ENCODE assay signal across 8 cellular contexts in genomic region chrY:3006011-3006410, GRCh38.
A peak's percentile ranks its signal among the peaks of the same experiment; 100 is the strongest.
DNase-seq lines count a peak whose midpoint lies in the region; ATAC-seq, FAIRE-seq and TF ChIP-seq lines count a peak whose summit lies in the region.
"Not testable (repeated sequence)": the region's sequence is repeated elsewhere in the genome, so short reads cannot be mapped to it uniquely, and the experiment has no call there.

No MANE protein-coding gene starts in this region.

- intact Hi-C loops in activated B cell treated with CpG ODN at 0.5 μM for 24 hours (cut with micrococcal nuclease): not testable (repeated sequence)

- H3K27ac Mint-ChIP-seq in CD4-positive, CD25-positive, alpha-beta regulatory T cell: not testable (repeated sequence)
- H3K27ac Mint-ChIP-seq in activated B cell treated with CpG ODN at 0.5 μM for 24 hours: peak overlapping the region; percentile 93
- peak overlapping the region; percentile 35 for H3K27ac Mint-ChIP-seq in memory B cell

- FAIRE-seq in GM18507 (lab: Jason Lieb, UNC): peak; percentile 93
- not testable (repeated sequence) for FAIRE-seq in small intestine (lab: Jason Lieb, UNC)

- DNase-seq in CD4-positive, CD25-positive, alpha-beta regulatory T cell; GM18507 (ENCODE audit: extremely low spot score, insufficient read length, low read depth); activated B cell treated with CpG ODN at 0.5 μM for 24 hours; memory B cell (ENCODE audit: low spot score in 2 of 2): not testable (repeated sequence)
- DNase-seq in MV-4-11 (lab: John Stamatoyannopoulos, UW) (peak; percentile 83), SKM-1 treated with dmso at 0.1 percent for 144 hours (lab: John Stamatoyannopoulos, UW; ENCODE audit: unreplicated experiment) (peak; percentile 18), epithelial cell of proximal tubule (ENCODE audit: low read depth) (peak; percentile 13), small intestine (peak; percentile 44)

- peak overlapping the region in 1 of 4 donors; percentile 79 for H3K4me3 Mint-ChIP-seq in CD4-positive, CD25-positive, alpha-beta regulatory T cell
- peak overlapping the region; percentile 93 for H3K4me3 Mint-ChIP-seq in activated B cell treated with CpG ODN at 0.5 μM for 24 hours
- H3K4me3 Mint-ChIP-seq in memory B cell: peak overlapping the region; percentile 95

- CTCF ChIA-PET in activated B cell treated with CpG ODN at 0.5 μM for 24 hours (lab: Charles Lee): not testable (repeated sequence)

- H3K27ac ChIP-seq in CD4-positive, CD25-positive, alpha-beta regulatory T cell (ENCODE audit: insufficient read depth, low read length, poor library complexity, severe bottlenecking): not testable (repeated sequence)
- H3K27ac ChIP-seq in small intestine (ENCODE audit: low read depth in 1 of 2, low read length in 1 of 2): peak overlapping the region in 1 of 2 donors; percentile 44

- TF ChIP-seq CTCF in activated B cell treated with CpG ODN at 0.5 μM for 24 hours (IDR thresholded peaks at IDR 0.05); epithelial cell of proximal tubule (conservative IDR thresholded peaks at IDR 0.05; ENCODE audit: low read depth, low read length): not testable (repeated sequence)

- not testable (repeated sequence) for H3K36me3 ChIP-seq in CD4-positive, CD25-positive, alpha-beta regulatory T cell (ENCODE audit: control insufficient read depth, insufficient read depth, low read length); small intestine (ENCODE audit: control insufficient read depth in 2 of 2, insufficient read depth in 2 of 2, low read length in 2 of 2)

- not testable (repeated sequence) for ATAC-seq in CD4-positive, CD25-positive, alpha-beta regulatory T cell (ENCODE audit: low read depth in 2 of 2); activated B cell treated with CpG ODN at 0.5 μM for 24 hours (ENCODE audit: low read depth)
- ATAC-seq in memory B cell (ENCODE audit: low read depth): peak; percentile 16

- H3K36me3 Mint-ChIP-seq in CD4-positive, CD25-positive, alpha-beta regulatory T cell; memory B cell: not testable (repeated sequence)
- H3K36me3 Mint-ChIP-seq in activated B cell treated with CpG ODN at 0.5 μM for 24 hours (ENCODE audit: low read depth): peaks cover 19% of the 10 kb centered on the region

- not testable (repeated sequence) for H3K9me3 Mint-ChIP-seq in CD4-positive, CD25-positive, alpha-beta regulatory T cell; activated B cell treated with CpG ODN at 0.5 μM for 24 hours; memory B cell

- POLR2A ChIA-PET in activated B cell treated with CpG ODN at 0.5 μM for 24 hours (lab: Charles Lee): not testable (repeated sequence)

- H3K4me1 Mint-ChIP-seq in CD4-positive, CD25-positive, alpha-beta regulatory T cell: peaks cover 0 to 43% (median 19%) of the 10 kb centered on the region in 4 donors
- peaks cover 65% of the 10 kb centered on the region for H3K4me1 Mint-ChIP-seq in activated B cell treated with CpG ODN at 0.5 μM for 24 hours
- H3K4me1 Mint-ChIP-seq in memory B cell: peaks cover 29% of the 10 kb centered on the region

- not testable (repeated sequence) for H3K4me1 ChIP-seq in CD4-positive, CD25-positive, alpha-beta regulatory T cell (ENCODE audit: control insufficient read depth, insufficient read depth, low read length, poor library complexity, severe bottlenecking); small intestine (ENCODE audit: control insufficient read depth in 2 of 2, insufficient read depth in 1 of 2, low read depth in 1 of 2, low read length in 1 of 2)

- H3K9me3 ChIP-seq in CD4-positive, CD25-positive, alpha-beta regulatory T cell (ENCODE audit: control insufficient read depth in 2 of 2, low read length in 2 of 2); small intestine (ENCODE audit: control insufficient read depth, low read depth): not testable (repeated sequence)

- not testable (repeated sequence) for H3K27me3 ChIP-seq in CD4-positive, CD25-positive, alpha-beta regulatory T cell (ENCODE audit: control insufficient read depth, insufficient read depth, low read length); small intestine (ENCODE audit: control insufficient read depth in 2 of 2, insufficient read depth in 2 of 2, low read length in 2 of 2)

- H3K27me3 Mint-ChIP-seq in CD4-positive, CD25-positive, alpha-beta regulatory T cell; activated B cell treated with CpG ODN at 0.5 μM for 24 hours; memory B cell: not testable (repeated sequence)

- H3K4me3 ChIP-seq in CD4-positive, CD25-positive, alpha-beta regulatory T cell (ENCODE audit: low read depth, low read length): peak overlapping the region; percentile 11
- peak overlapping the region; percentile 72 for H3K4me3 ChIP-seq in epithelial cell of proximal tubule (ENCODE audit: low read depth, low read length)
- H3K4me3 ChIP-seq in small intestine (ENCODE audit: low read depth in 1 of 2, low read length in 2 of 2): not testable (repeated sequence)

- WGBS in small intestine, 3 donors: 3 to 45% methylated on average over 2 of the region's 2 CpGs; no CpG with 5 or more reads in 1 of the 3 donors
